8 cellular contexts compared by ENCODE assay signal in genomic region chr16:77211880-77212735, GRCh38. TPM values are rescaled to one million over a fixed set of nuclear protein-coding genes. Genes with fewer than 3 reads are reported as not detected.
DNase-seq lines count a peak whose midpoint lies in the region; ATAC-seq and TF ChIP-seq lines count a peak whose summit lies in the region.

No MANE protein-coding gene starts in this region.

- H3K9me3 Mint-ChIP-seq in activated naive CD4-positive, alpha-beta T cell treated with anti-CD3 and anti-CD28 coated beads, Interleukin-2, amount 50 U/mL, for 72 hours = no peaks in the 10 kb centered on the region

- no peaks in the 10 kb centered on the region for H3K9me3 ChIP-seq in SK-N-MC (ENCODE audit: low read depth, low read length)
- H3K9me3 ChIP-seq in iPS DF 6.9 (ENCODE audit: control insufficient read depth, insufficient read depth, low read length) = no peaks in the 10 kb centered on the region

- WGBS in iPS DF 6.9 (ENCODE audit: insufficient coverage, insufficient read length) = no CpG with 5 or more reads among the region's 66 CpGs

- no peaks in the 10 kb centered on the region for H3K36me3 Mint-ChIP-seq in activated naive CD4-positive, alpha-beta T cell treated with anti-CD3 and anti-CD28 coated beads, Interleukin-2, amount 50 U/mL, for 72 hours

- peaks cover 4% of the 10 kb centered on the region; the same call in 1 of the 2 replicates for H3K4me1 ChIP-seq in iPS DF 6.9 (ENCODE audit: control insufficient read depth, insufficient read depth, low read length)

- H3K36me3 ChIP-seq in SK-N-MC (ENCODE audit: insufficient read depth, low read length) (no peaks in the 10 kb centered on the region), iPS DF 6.9 (ENCODE audit: control insufficient read depth, insufficient read depth, low read length) (no peaks in the 10 kb centered on the region)

- peak overlapping the region; percentile 51 for H3K9ac ChIP-seq in SK-N-MC (ENCODE audit: insufficient read length)

- H3K4me3 ChIP-seq in LNCaP clone FGC (ENCODE audit: low read depth, low read length) (0 out of 2 replicates have a peak overlapping the region, but pooled peaks have one; percentile 15), SK-N-MC (peak overlapping the region; percentile 80), iPS DF 6.9 (ENCODE audit: low read length) (peak overlapping the region; percentile 49)

- peak overlapping the region; percentile 64 to 87 for H3K27ac Mint-ChIP-seq in activated naive CD4-positive, alpha-beta T cell treated with anti-CD3 and anti-CD28 coated beads, Interleukin-2, amount 50 U/mL, for 72 hours

- no peak overlapping the region for H3K27ac ChIP-seq in SK-N-MC
- no peak overlapping the region for H3K27ac ChIP-seq in iPS DF 6.9 (ENCODE audit: low read length)

- ATAC-seq in GM21786 (IDR thresholded peaks at IDR 0.05; ENCODE audit: unreplicated experiment) = peak; percentile 67
- peak; percentile 82 to 84 for ATAC-seq in activated naive CD4-positive, alpha-beta T cell treated with anti-CD3 and anti-CD28 coated beads, Interleukin-2, amount 50 U/mL, for 72 hours

- DNase-seq in EL = peak; percentile 18
- DNase-seq in LNCaP clone FGC (ENCODE audit: low read depth) = no peak
- no peak for DNase-seq in SK-N-MC (ENCODE audit: low read depth, low spot score)
- DNase-seq in activated naive CD4-positive, alpha-beta T cell treated with anti-CD3 and anti-CD28 coated beads, Interleukin-2, amount 50 U/mL, for 72 hours (ENCODE audit: low spot score in 2 of 2) = peak; percentile 71 to 76
- no peak for DNase-seq in iPS DF 6.9 (ENCODE audit: low read depth, low spot score)
- DNase-seq in stimulated activated CD4-positive, alpha-beta T cell treated with anti-CD3 and anti-CD28 coated beads, Interleukin-12 subunit alpha, Interleukin-12 subunit beta, amount 100 ng/mL, for 24 hours (ENCODE audit: low read depth in 2 of 2) = peak; percentile 45 to 63
- no peak for DNase-seq in midbrain (lab: John Stamatoyannopoulos, UW)

- no peaks in the 10 kb centered on the region for H3K27me3 ChIP-seq in iPS DF 6.9 (ENCODE audit: control insufficient read depth, insufficient read depth, low read length)

- TF ChIP-seq CTCF in LNCaP clone FGC (IDR thresholded peaks at IDR 0.05; ENCODE audit: control insufficient read depth, extremely low read depth, insufficient read depth) = no peak

RNA-seq across cellular contexts. Expression of gene SYCE1L, which starts 12.9 kb away (rescaled TPM):
- 1 to 10 TPM; 2.1 to 8.5 TPM for total RNA-seq in activated naive CD4-positive, alpha-beta T cell treated with anti-CD3 and anti-CD28 coated beads, Interleukin-2, amount 50 U/mL, for 72 hours

RNA-seq across cellular contexts. Expression of gene MON1B, which starts 21.1 kb away (rescaled TPM):
- 10 to 100 TPM; 75.3 to 92.9 TPM for total RNA-seq in activated naive CD4-positive, alpha-beta T cell treated with anti-CD3 and anti-CD28 coated beads, Interleukin-2, amount 50 U/mL, for 72 hours

Comparison
In these comparisons a context has a peak if more than half of its experiments do, and no peak if none do; other contexts are left out.
1. DNase-seq: peak in EL (single experiment), activated naive CD4-positive, alpha-beta T cell treated with anti-CD3 and anti-CD28 coated beads, Interleukin-2, amount 50 U/mL, for 72 hours (2 of 2) and stimulated activated CD4-positive, alpha-beta T cell treated with anti-CD3 and anti-CD28 coated beads, Interleukin-12 subunit alpha, Interleukin-12 subunit beta, amount 100 ng/mL, for 24 hours (2 of 2); none in LNCaP clone FGC (single experiment), SK-N-MC (single experiment), iPS DF 6.9 (single experiment) and midbrain (single experiment).
2. H3K4me3 ChIP-seq: peak in every context shown above with its lines; median percentile 80 in SK-N-MC; 49 in iPS DF 6.9; 15 in LNCaP clone FGC.